10 cellular contexts compared by ENCODE assay signal in genomic region chr15:90986790-90987507, GRCh38. TPM values are rescaled to one million over a fixed set of nuclear protein-coding genes. Genes with fewer than 3 reads are reported as not detected.
DNase-seq lines count a peak whose midpoint lies in the region; ATAC-seq and TF ChIP-seq lines count a peak whose summit lies in the region.
"Had no signal": no experiment of that assay in that cellular context is flagged by ENCODE, and none has a peak within 500 bp of the region (broad histone marks: within the 10 kb centered on the region; RNA-seq: fewer than 3 reads in every experiment).

No MANE protein-coding gene starts in this region.

- peak overlapping the region in 2 of 4 donors; percentile 46 to 65 for H3K4me3 Mint-ChIP-seq in CD4-positive, CD25-positive, alpha-beta regulatory T cell
- no peak overlapping the region for H3K4me3 Mint-ChIP-seq in activated T-helper 1 cell treated with anti-CD3 and anti-CD28 coated beads, Interleukin-12 subunit alpha, Interleukin-12 subunit beta, Interleukin-2, Interleukin-4 antibody, amounts not matched to agents 30 ng/mL and 10 ng/mL and 1 ng/mL, durations not matched to agents 14 hours and 24 hours and 36 hours
- H3K4me3 Mint-ChIP-seq: dendritic cell treated with granulocyte-macrophage colony-stimulating factor and Interleukin-4, amounts not matched to agents 40 ng/mL and 50 ng/mL, for 4 days had no signal

- intact Hi-C loops in activated T-helper 1 cell treated with anti-CD3 and anti-CD28 coated beads, Interleukin-12 subunit alpha, Interleukin-12 subunit beta, Interleukin-2, Interleukin-4 antibody, amounts not matched to agents 30 ng/mL and 10 ng/mL and 1 ng/mL, durations not matched to agents 14 hours and 24 hours and 36 hours (cut with micrococcal nuclease) = no loop called here

- no peak for TF ChIP-seq CTCF in Peyer's patch (IDR thresholded peaks at IDR 0.05)

- peaks cover 18% of the 10 kb centered on the region for H3K36me3 Mint-ChIP-seq in CD4-positive, CD25-positive, alpha-beta regulatory T cell
- peaks cover 26% of the 10 kb centered on the region for H3K36me3 Mint-ChIP-seq in activated T-helper 1 cell treated with anti-CD3 and anti-CD28 coated beads, Interleukin-12 subunit alpha, Interleukin-12 subunit beta, Interleukin-2, Interleukin-4 antibody, amounts not matched to agents 30 ng/mL and 10 ng/mL and 1 ng/mL, durations not matched to agents 14 hours and 24 hours and 36 hours (ENCODE audit: low read depth)
- H3K36me3 Mint-ChIP-seq: naive B cell had no signal

- peaks cover under 1% of the 10 kb centered on the region for H3K36me3 ChIP-seq in CD4-positive, CD25-positive, alpha-beta regulatory T cell (ENCODE audit: control insufficient read depth, insufficient read depth, low read length)
- H3K36me3 ChIP-seq in Peyer's patch (no peaks in the 10 kb centered on the region), SJCRH30 (peaks cover 34% of the 10 kb centered on the region)

- H3K9me3 Mint-ChIP-seq in CD4-positive, CD25-positive, alpha-beta regulatory T cell = no peaks in the 10 kb centered on the region
- H3K9me3 Mint-ChIP-seq in activated T-helper 1 cell treated with anti-CD3 and anti-CD28 coated beads, Interleukin-12 subunit alpha, Interleukin-12 subunit beta, Interleukin-2, Interleukin-4 antibody, amounts not matched to agents 30 ng/mL and 10 ng/mL and 1 ng/mL, durations not matched to agents 14 hours and 24 hours and 36 hours = no peaks in the 10 kb centered on the region
- H3K9me3 Mint-ChIP-seq: dendritic cell treated with granulocyte-macrophage colony-stimulating factor and Interleukin-4, amounts not matched to agents 40 ng/mL and 50 ng/mL, for 4 days; naive B cell had no signal

- H3K4me3 ChIP-seq in CD4-positive, CD25-positive, alpha-beta regulatory T cell (ENCODE audit: low read depth, low read length) = no peak overlapping the region
- no peak overlapping the region for H3K4me3 ChIP-seq in Peyer's patch
- no peak overlapping the region for H3K4me3 ChIP-seq in SJCRH30

- H3K4me1 Mint-ChIP-seq in CD4-positive, CD25-positive, alpha-beta regulatory T cell = peaks cover 12 to 45% (median 26%) of the 10 kb centered on the region in 4 donors
- H3K4me1 Mint-ChIP-seq in activated T-helper 1 cell treated with anti-CD3 and anti-CD28 coated beads, Interleukin-12 subunit alpha, Interleukin-12 subunit beta, Interleukin-2, Interleukin-4 antibody, amounts not matched to agents 30 ng/mL and 10 ng/mL and 1 ng/mL, durations not matched to agents 14 hours and 24 hours and 36 hours (ENCODE audit: low read depth) = peaks cover 49% of the 10 kb centered on the region

- H3K27ac Mint-ChIP-seq in CD4-positive, CD25-positive, alpha-beta regulatory T cell = peak overlapping the region in 2 of 3 donors; percentile 63 to 76
- H3K27ac Mint-ChIP-seq in activated T-helper 1 cell treated with anti-CD3 and anti-CD28 coated beads, Interleukin-12 subunit alpha, Interleukin-12 subunit beta, Interleukin-2, Interleukin-4 antibody, amounts not matched to agents 30 ng/mL and 10 ng/mL and 1 ng/mL, durations not matched to agents 14 hours and 24 hours and 36 hours = peak overlapping the region; percentile 74

- ATAC-seq in CD4-positive, CD25-positive, alpha-beta regulatory T cell (ENCODE audit: low read depth in 2 of 2) = no peak
- peak; percentile 53 for ATAC-seq in GM19324 (IDR thresholded peaks at IDR 0.05; ENCODE audit: low FRiP score, unreplicated experiment)
- peak; percentile 64 for ATAC-seq in HG03103 (IDR thresholded peaks at IDR 0.05; ENCODE audit: low read depth, unreplicated experiment)
- ATAC-seq in HG03439 (IDR thresholded peaks at IDR 0.05; ENCODE audit: unreplicated experiment) = no peak

- H3K4me1 ChIP-seq in CD4-positive, CD25-positive, alpha-beta regulatory T cell (ENCODE audit: control insufficient read depth, insufficient read depth, low read length, poor library complexity, severe bottlenecking) = peaks cover 20% of the 10 kb centered on the region
- no peaks in the 10 kb centered on the region for H3K4me1 ChIP-seq in Peyer's patch
- peaks cover 9% of the 10 kb centered on the region for H3K4me1 ChIP-seq in SJCRH30

- H3K9me3 ChIP-seq in CD4-positive, CD25-positive, alpha-beta regulatory T cell (ENCODE audit: control insufficient read depth in 2 of 2, low read length in 2 of 2) = no peaks in the 10 kb centered on the region
- no peaks in the 10 kb centered on the region for H3K9me3 ChIP-seq in Peyer's patch
- H3K9me3 ChIP-seq in SJCRH30 (replicated peaks) = no peaks in the 10 kb centered on the region

- peak in 1 of 3 donors; percentile 40 for DNase-seq in CD4-positive, CD25-positive, alpha-beta regulatory T cell
- no peak for DNase-seq in activated T-helper 1 cell treated with anti-CD3 and anti-CD28 coated beads, Interleukin-12 subunit alpha, Interleukin-12 subunit beta, Interleukin-2, Interleukin-4 antibody, amounts not matched to agents 30 ng/mL and 10 ng/mL and 1 ng/mL, durations not matched to agents 14 hours and 24 hours and 36 hours (ENCODE audit: low spot score)
- DNase-seq in Peyer's patch (no peak), SJCRH30 (no peak), activated T-cell treated with anti-CD3 and anti-CD28 coated beads for 4 hours (no peak)
- DNase-seq: naive B cell had no signal

- H3K27me3 Mint-ChIP-seq in CD4-positive, CD25-positive, alpha-beta regulatory T cell = no peaks in the 10 kb centered on the region
- H3K27me3 Mint-ChIP-seq in activated T-helper 1 cell treated with anti-CD3 and anti-CD28 coated beads, Interleukin-12 subunit alpha, Interleukin-12 subunit beta, Interleukin-2, Interleukin-4 antibody, amounts not matched to agents 30 ng/mL and 10 ng/mL and 1 ng/mL, durations not matched to agents 14 hours and 24 hours and 36 hours (ENCODE audit: insufficient read depth) = no peaks in the 10 kb centered on the region
- H3K27me3 Mint-ChIP-seq: dendritic cell treated with granulocyte-macrophage colony-stimulating factor and Interleukin-4, amounts not matched to agents 40 ng/mL and 50 ng/mL, for 4 days; naive B cell had no signal

- no peak for TF ChIP-seq POLR2A in Peyer's patch (IDR thresholded peaks at IDR 0.05)

- no peak overlapping the region for H3K27ac ChIP-seq in CD4-positive, CD25-positive, alpha-beta regulatory T cell (ENCODE audit: insufficient read depth, low read length, poor library complexity, severe bottlenecking)
- no peak overlapping the region for H3K27ac ChIP-seq in Peyer's patch
- no peak overlapping the region for H3K27ac ChIP-seq in SJCRH30

- H3K27me3 ChIP-seq in CD4-positive, CD25-positive, alpha-beta regulatory T cell (ENCODE audit: control insufficient read depth, insufficient read depth, low read length) = no peaks in the 10 kb centered on the region
- H3K27me3 ChIP-seq in Peyer's patch (no peaks in the 10 kb centered on the region), SJCRH30 (no peaks in the 10 kb centered on the region)

RNA-seq across cellular contexts. Expression of gene PRC1, which starts 7.4 kb away (rescaled TPM):
- 63.8 TPM for total RNA-seq in CD4-positive, CD25-positive, alpha-beta regulatory T cell
- 10 to 100 TPM in 1 of 4 donors, 1 to 10 TPM in 3; 2.7 to 10.9 (median 7.5) TPM for polyA plus RNA-seq in CD4-positive, CD25-positive, alpha-beta regulatory T cell
- 78.4 and 86.0 TPM in 2 replicates for total RNA-seq in activated T-helper 1 cell treated with anti-CD3 and anti-CD28 coated beads, Interleukin-12 subunit alpha, Interleukin-12 subunit beta, Interleukin-2, Interleukin-4 antibody, amounts not matched to agents 30 ng/mL and 10 ng/mL and 1 ng/mL, durations not matched to agents 14 hours and 24 hours and 36 hours
- total RNA-seq in Peyer's patch = 10 to 100 TPM; 11.9 to 86.6 (median 22.8) TPM
- 250 and 275 TPM in 2 replicates for total RNA-seq in SJCRH30 (2014; rRNA removed; shearing (Covaris generic))

RNA-seq across cellular contexts. Expression of gene RCCD1, which starts 32.3 kb away (rescaled TPM):
- 6.2 TPM for total RNA-seq in CD4-positive, CD25-positive, alpha-beta regulatory T cell
- polyA plus RNA-seq in CD4-positive, CD25-positive, alpha-beta regulatory T cell = 1 to 10 TPM; 2.2 to 4.2 (median 3.3) TPM
- total RNA-seq in activated T-helper 1 cell treated with anti-CD3 and anti-CD28 coated beads, Interleukin-12 subunit alpha, Interleukin-12 subunit beta, Interleukin-2, Interleukin-4 antibody, amounts not matched to agents 30 ng/mL and 10 ng/mL and 1 ng/mL, durations not matched to agents 14 hours and 24 hours and 36 hours = 26.4 and 27.2 TPM in 2 replicates
- total RNA-seq in Peyer's patch = 10 to 100 TPM; 10.2 to 23.1 (median 20.1) TPM
- total RNA-seq in SJCRH30 (2014; rRNA removed; shearing (Covaris generic)) = 6.8 and 8.6 TPM in 2 replicates

RNA-seq across cellular contexts. Expression of gene VPS33B, which starts 35.4 kb away (rescaled TPM):
- 22.2 TPM for total RNA-seq in CD4-positive, CD25-positive, alpha-beta regulatory T cell
- 10 to 100 TPM in 1 of 4 donors, 1 to 10 TPM in 3; 5.5 to 13.1 (median 8.5) TPM for polyA plus RNA-seq in CD4-positive, CD25-positive, alpha-beta regulatory T cell
- 20.8 and 20.9 TPM in 2 replicates for total RNA-seq in activated T-helper 1 cell treated with anti-CD3 and anti-CD28 coated beads, Interleukin-12 subunit alpha, Interleukin-12 subunit beta, Interleukin-2, Interleukin-4 antibody, amounts not matched to agents 30 ng/mL and 10 ng/mL and 1 ng/mL, durations not matched to agents 14 hours and 24 hours and 36 hours
- 10 to 100 TPM; 12.4 to 31.5 (median 27.8) TPM for total RNA-seq in Peyer's patch
- total RNA-seq in SJCRH30 (2014; rRNA removed; shearing (Covaris generic)) = 7.5 and 8.6 TPM in 2 replicates

RNA-seq across cellular contexts. Expression of gene UNC45A, which starts 51.9 kb away (rescaled TPM):
- 48.3 TPM for total RNA-seq in CD4-positive, CD25-positive, alpha-beta regulatory T cell
- polyA plus RNA-seq in CD4-positive, CD25-positive, alpha-beta regulatory T cell = 10 to 100 TPM; 45.4 to 65.9 (median 59.3) TPM
- 60.5 and 68.6 TPM in 2 replicates for total RNA-seq in activated T-helper 1 cell treated with anti-CD3 and anti-CD28 coated beads, Interleukin-12 subunit alpha, Interleukin-12 subunit beta, Interleukin-2, Interleukin-4 antibody, amounts not matched to agents 30 ng/mL and 10 ng/mL and 1 ng/mL, durations not matched to agents 14 hours and 24 hours and 36 hours
- 10 to 100 TPM; 45.6 to 78.4 (median 55.3) TPM for total RNA-seq in Peyer's patch
- 40.7 and 42.4 TPM in 2 replicates for total RNA-seq in SJCRH30 (2014; rRNA removed; shearing (Covaris generic))

RNA-seq across cellular contexts. Expression of gene HDDC3, which starts 54.6 kb away (rescaled TPM):
- total RNA-seq in CD4-positive, CD25-positive, alpha-beta regulatory T cell = 15.6 TPM
- polyA plus RNA-seq in CD4-positive, CD25-positive, alpha-beta regulatory T cell = 10 to 100 TPM; 24.4 to 36.2 (median 33.3) TPM
- 38.8 and 39.0 TPM in 2 replicates for total RNA-seq in activated T-helper 1 cell treated with anti-CD3 and anti-CD28 coated beads, Interleukin-12 subunit alpha, Interleukin-12 subunit beta, Interleukin-2, Interleukin-4 antibody, amounts not matched to agents 30 ng/mL and 10 ng/mL and 1 ng/mL, durations not matched to agents 14 hours and 24 hours and 36 hours
- total RNA-seq in Peyer's patch = 10 to 100 TPM; 16.5 to 35.6 (median 23.4) TPM
- 4.6 and 4.7 TPM in 2 replicates for total RNA-seq in SJCRH30 (2014; rRNA removed; shearing (Covaris generic))

Comparison
In these comparisons a context has a peak if more than half of its experiments do, and no peak if none do; other contexts are left out.
1. ATAC-seq: peak in GM19324 (single experiment) and HG03103 (single experiment); none in CD4-positive, CD25-positive, alpha-beta regulatory T cell (0 of 2) and HG03439 (single experiment).